In the genomic region with DNA sequence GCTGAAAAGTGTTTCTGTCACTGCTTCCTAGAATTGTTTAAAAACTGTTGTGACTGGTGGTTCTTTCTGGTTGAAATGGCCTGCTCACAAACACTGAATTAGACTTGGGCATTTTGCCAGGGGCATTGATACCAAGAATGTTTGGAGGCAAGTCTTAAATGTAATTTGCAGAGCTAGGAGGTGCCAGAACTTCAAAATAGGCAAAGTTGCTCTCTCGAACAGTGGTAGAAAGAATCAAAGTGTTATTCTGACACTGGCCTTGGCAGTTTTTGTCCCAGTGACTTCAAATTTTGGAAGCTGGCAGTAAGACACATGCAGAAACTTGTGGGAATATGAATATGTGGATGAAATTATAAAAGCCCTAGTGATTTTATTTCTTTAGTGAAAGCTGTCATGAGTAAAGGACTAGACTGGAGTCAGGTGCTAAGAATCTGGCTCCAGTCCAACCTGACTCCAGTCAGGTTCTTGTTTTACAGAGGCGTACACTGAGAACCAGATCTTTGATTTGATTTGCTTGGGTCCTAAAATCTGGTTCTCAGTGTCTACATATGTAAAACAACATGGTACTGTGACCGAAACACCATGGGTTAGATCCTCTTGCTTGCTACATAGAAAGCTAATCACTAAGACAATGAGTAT, we compare ENCODE assay signal across 15 cellular contexts. TPM values are rescaled to one million over a fixed set of nuclear protein-coding genes. Genes with fewer than 3 reads are reported as not detected.
DNase-seq lines count a peak whose midpoint lies in the region; ATAC-seq lines count a peak whose summit lies in the region.
"Had no signal": no experiment of that assay in that cellular context is flagged by ENCODE, and none has a peak within 500 bp of the region (broad histone marks: within the 10 kb centered on the region; RNA-seq: fewer than 3 reads in every experiment).

No MANE protein-coding gene starts in this region.

- ATAC-seq in GM19438 (IDR thresholded peaks at IDR 0.05; ENCODE audit: low read depth, unreplicated experiment) (peak; percentile 30), HG02981 (IDR thresholded peaks at IDR 0.05; ENCODE audit: unreplicated experiment) (peak; percentile 16), sciatic nerve (no peak)
- ATAC-seq: stimulated activated naive CD8-positive, alpha-beta T cell treated with anti-CD3 and anti-CD28 coated beads, Interleukin-15, amount 100 ng/mL, for 72 hours had no signal

- H3K9ac ChIP-seq in BLaER1 treated with 17β-estradiol and CSF1 and Interleukin-3, amounts not matched to agents 10 nM and 100 nM, result 0 out of 22 replicates have a peak overlapping the region, but pooled peaks of 2 of the 11 experiments have one; percentile 20 to 30

- DNase-seq in NCI-H446 (lab: John Stamatoyannopoulos, UW) (peak; percentile 29 to 48), posterior cingulate gyrus (no peak), NCI-H82 (lab: John Stamatoyannopoulos, UW) (no peak), superior temporal gyrus (ENCODE audit: extremely low spot score) (no peak), sciatic nerve (ENCODE audit: low spot score) (no peak)
- DNase-seq: amniotic stem cell; immature natural killer cell; Karpas-422; NCI-H748 treated with DMSO at 0.1 percent for 48 hours; stimulated activated naive CD8-positive, alpha-beta T cell treated with anti-CD3 and anti-CD28 coated beads, Interleukin-15, amount 100 ng/mL, for 72 hours had no signal

- H3K36me3 ChIP-seq in BLaER1 treated with 17β-estradiol and CSF1 and Interleukin-3, amounts not matched to agents 10 nM and 100 nM, result peaks cover 0 to 13% (median 0%) of the 10 kb centered on the region in 11 experiments; a peak in 5 of 22 replicates

- peak overlapping the region in 8 of 11 experiments; percentile 28 to 73 (median 59); a peak in 14 of 22 replicates for H3K27ac ChIP-seq in BLaER1 treated with 17β-estradiol and CSF1 and Interleukin-3, amounts not matched to agents 10 nM and 100 nM

- intact Hi-C loops in posterior cingulate gyrus (cut with DNase I) (no loop called here), sciatic nerve (cut with DNase I) (no loop called here)

- H4K20me1 ChIP-seq in BLaER1 treated with 17β-estradiol and CSF1 and Interleukin-3, amounts not matched to agents 10 nM and 100 nM, result no peaks in the 10 kb centered on the region

- no peak overlapping the region for H3K4me3 ChIP-seq in BLaER1 treated with 17β-estradiol and CSF1 and Interleukin-3, amounts not matched to agents 10 nM and 100 nM

- peaks cover 14 to 26% (median 22%) of the 10 kb centered on the region in 10 experiments for H3K4me1 ChIP-seq in BLaER1 treated with 17β-estradiol and CSF1 and Interleukin-3, amounts not matched to agents 10 nM and 100 nM

- no peaks in the 10 kb centered on the region for H3K27me3 ChIP-seq in BLaER1 treated with 17β-estradiol and CSF1 and Interleukin-3, amounts not matched to agents 10 nM and 100 nM

- peak overlapping the region; percentile 30 to 76 (median 58); a peak in 20 of 22 replicates for H3K4me2 ChIP-seq in BLaER1 treated with 17β-estradiol and CSF1 and Interleukin-3, amounts not matched to agents 10 nM and 100 nM

- H3K9me3 ChIP-seq in BLaER1 treated with 17β-estradiol and CSF1 and Interleukin-3, amounts not matched to agents 10 nM and 100 nM (replicated peaks in 1 of 11), result peaks cover 22 to 33% (median 29%) of the 10 kb centered on the region in 11 experiments

RNA-seq across cellular contexts. Expression of gene SVIP, which starts 20.9 kb away (rescaled TPM):
- 137 TPM for total RNA-seq in sciatic nerve

RNA-seq across cellular contexts. Expression of gene CCDC179, which starts 51.6 kb away (rescaled TPM):
- not detected for total RNA-seq in sciatic nerve
- total RNA-seq: H1; T-helper 2 cell treated with Interferon-gamma antibody and Interleukin-4, amounts not matched to agents 100 ng/mL and 5 ng/mL, for 36 hours had no signal

Comparison
In these comparisons a context has a peak if more than half of its experiments do, and no peak if none do; other contexts are left out.
1. DNase-seq: peak in NCI-H446 (2 of 2); none in posterior cingulate gyrus (0 of 10), NCI-H82 (single experiment), superior temporal gyrus (single experiment) and sciatic nerve (single experiment).